8 cellular contexts compared by ENCODE assay signal in genomic region chr4:15778742-15779231, GRCh38. TPM values are rescaled to one million over a fixed set of nuclear protein-coding genes. Genes with fewer than 3 reads are reported as not detected.
DNase-seq lines count a peak whose midpoint lies in the region; ATAC-seq, FAIRE-seq and TF ChIP-seq lines count a peak whose summit lies in the region.

No MANE protein-coding gene starts in this region.

- peaks cover 3% of the 10 kb centered on the region in 2 donors for H3K4me1 ChIP-seq in kidney (ENCODE audit: control insufficient read depth in 1 of 2, insufficient read depth in 1 of 2, low read depth in 1 of 2, low read length in 2 of 2)

- POLR2A ChIA-PET in AG04449 (lab: Yijun Ruan, JAX) = no interaction called here

- TF ChIP-seq CTCF in AG04449 (IDR thresholded peaks at IDR 0.05; ENCODE audit: insufficient read depth, low read length, missing control alignments) = no peak
- no peak for TF ChIP-seq CTCF in astrocyte of the spinal cord (IDR thresholded peaks at IDR 0.05; ENCODE audit: low read depth, low read length)
- TF ChIP-seq CTCF in kidney (IDR thresholded peaks at IDR 0.05; ENCODE audit: borderline replicate concordance, extremely low read depth, insufficient read depth) = no peak

- H3K4me3 ChIP-seq in AG04449 (ENCODE audit: low read depth, low read length) (peak overlapping the region; percentile 51), astrocyte of the spinal cord (ENCODE audit: low read depth, low read length) (peak overlapping the region; percentile 46), kidney (ENCODE audit: low read length in 2 of 2) (peak overlapping the region; percentile 66)

- ATAC-seq in HG03045 (IDR thresholded peaks at IDR 0.05; ENCODE audit: unreplicated experiment) = peak; percentile 53

- DNase-seq in AG04449 (ENCODE audit: low read depth, low spot score) (no peak), SIG-M5 (lab: John Stamatoyannopoulos, UW) (peak; percentile 2), astrocyte of the spinal cord (ENCODE audit: low read depth, low spot score) (peak; percentile 33), kidney (no peak), T1000 (lab: John Stamatoyannopoulos, UW) (no peak)
- peak; percentile 43 for DNase-seq in stimulated activated CD4-positive, alpha-beta T cell treated with anti-CD3 and anti-CD28 coated beads, Interleukin-1b, Interleukin-23, amount 100 ng/mL, for 48 hours

- FAIRE-seq in kidney (lab: Jason Lieb, UNC) = no peak

- no peaks in the 10 kb centered on the region for H3K36me3 ChIP-seq in kidney (ENCODE audit: control insufficient read depth in 1 of 2, insufficient read depth in 2 of 2, low read length in 2 of 2)

- no peaks in the 10 kb centered on the region for H3K9me3 ChIP-seq in kidney (ENCODE audit: control insufficient read depth in 1 of 2, low read length in 2 of 2)

- H3K27ac ChIP-seq in kidney (ENCODE audit: low read depth in 2 of 2, low read length in 2 of 2) = peak overlapping the region in 1 of 2 donors; percentile 41

- peak overlapping the region in 1 of 2 donors; percentile 43 for H3K9ac ChIP-seq in kidney (ENCODE audit: low read length in 2 of 2)

- CTCF ChIA-PET in AG04449 (lab: Yijun Ruan, JAX) = interaction anchor here (1.1 to 1.9 kb wide), 5 partner anchors 9 to 222 kb away, joined by 3 to 8 read pairs (median 7); no protein-coding TSS in a partner anchor

- TF ChIP-seq POLR2A in GM18526 (IDR thresholded peaks at IDR 0.05; ENCODE audit: extremely low read depth, insufficient read length) = peak; percentile 25

- in situ Hi-C loops in astrocyte of the spinal cord (cut with HindIII; ENCODE audit: low sequenced_read_pairs) = no loop called here

- intact Hi-C loops in kidney (cut with DNase I) = no loop called here

RNA-seq across cellular contexts. Expression of gene CD38, which starts 0.7 kb away (rescaled TPM):
- 8.9 TPM for total RNA-seq in kidney
- polyA plus RNA-seq in kidney (ENCODE audit: insufficient read depth, low read depth, low replicate concordance) = 0.15 TPM

Comparison
In these comparisons a context has a peak if more than half of its experiments do, and no peak if none do; other contexts are left out.
1. DNase-seq: peak in SIG-M5 (single experiment), astrocyte of the spinal cord (single experiment) and stimulated activated CD4-positive, alpha-beta T cell treated with anti-CD3 and anti-CD28 coated beads, Interleukin-1b, Interleukin-23, amount 100 ng/mL, for 48 hours (single experiment); none in AG04449 (single experiment), kidney (single experiment) and T1000 (single experiment).
2. Peak in every context shown above with its lines, with median percentiles within 50 percentile points of each other: H3K4me3 ChIP-seq.